Comparison of ENCODE assay signal across 1 cellular context in genomic region chr2:228646061-228646460, GRCh38.
A peak's percentile ranks its signal among the peaks of the same experiment; 100 is the strongest.
TF ChIP-seq lines count a peak whose summit lies in the region.

No MANE protein-coding gene starts in this region.

TF ChIP-seq in SK-N-SH, 30 proteins besides CTCF, POLR2A, EP300 and RAD21 (continued from another document):
- no peak for TF ChIP-seq REST (IDR thresholded peaks at IDR 0.05; ENCODE audit: low read depth, low read length)
- TF ChIP-seq EZH2phosphoT487 (IDR thresholded peaks at IDR 0.05; ENCODE audit: borderline replicate concordance, low read depth): no peak
- TF ChIP-seq GATA2 (CRISPR knock-in tag; IDR thresholded peaks at IDR 0.05): no peak
- 0 out of 2 replicates have a peak, but pooled peaks have one; percentile 34 for TF ChIP-seq PBX3 (IDR thresholded peaks at IDR 0.05)
- TF ChIP-seq JUND (IDR thresholded peaks at IDR 0.05): no peak; the same call in 1 of the 2 replicates
